6 cellular contexts compared by ENCODE assay signal in the genomic region with DNA sequence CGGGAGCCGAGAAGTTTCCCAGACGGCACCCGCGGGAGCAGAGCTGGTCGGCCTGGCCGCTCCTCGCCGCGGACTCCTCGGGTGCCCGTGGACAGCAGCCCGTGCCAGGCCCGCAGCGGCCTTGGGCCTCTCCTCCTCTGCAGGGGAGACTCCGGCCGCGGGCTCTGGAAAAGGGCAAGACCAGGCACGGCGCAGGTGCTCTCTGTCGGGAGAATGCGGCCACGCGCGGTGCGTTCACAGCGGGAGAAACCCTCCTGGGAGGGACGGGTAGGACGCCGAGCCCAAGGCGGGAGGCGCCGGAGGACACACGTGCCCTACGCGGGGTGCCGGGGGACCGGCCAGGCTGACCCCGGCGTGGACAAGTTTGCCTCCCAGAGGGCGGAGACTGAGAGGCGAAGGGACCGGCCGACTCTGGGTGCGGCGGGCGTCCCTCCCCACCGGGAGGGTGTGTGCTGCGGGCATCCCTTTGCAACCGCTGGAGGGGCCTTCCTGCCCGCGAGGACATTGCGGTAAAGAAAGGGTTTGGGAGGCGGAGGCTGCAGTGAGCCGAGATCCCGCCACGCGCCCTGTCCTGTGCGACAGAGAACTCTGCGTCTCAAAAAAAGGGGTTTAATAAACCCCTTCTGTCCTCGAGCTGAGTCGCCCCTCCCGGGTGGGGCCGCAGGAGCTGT. TPM values are rescaled to one million over a fixed set of nuclear protein-coding genes. Genes with fewer than 3 reads are reported as not detected.
A peak's percentile ranks its signal among the peaks of the same experiment; 100 is the strongest.
DNase-seq lines count a peak whose midpoint lies in the region; ATAC-seq and TF ChIP-seq lines count a peak whose summit lies in the region.

No MANE protein-coding gene starts in this region.

- peaks cover 29% of the 10 kb centered on the region for H4K20me1 ChIP-seq in smooth muscle cell (ENCODE audit: low read depth)

- H3K9me3 ChIP-seq in RWPE2 (ENCODE audit: severe bottlenecking) (no peaks in the 10 kb centered on the region), smooth muscle cell (replicated peaks; ENCODE audit: low read depth) (no peaks in the 10 kb centered on the region)

- DNase-seq in RWPE2 (ENCODE audit: low spot score), result peak; percentile 60
- no peak for DNase-seq in fibroblast of pulmonary artery (ENCODE audit: low read depth)
- no peak for DNase-seq in smooth muscle cell (lab: John Stamatoyannopoulos, UW; ENCODE audit: unreplicated experiment)
- no peak for DNase-seq in HUDEP-2 (lab: John Stamatoyannopoulos, UW; ENCODE audit: unreplicated experiment in 76 of 76)

- H3K4me1 ChIP-seq in RWPE2 (ENCODE audit: insufficient read depth, poor library complexity, severe bottlenecking), result peaks cover 20% of the 10 kb centered on the region
- H3K4me1 ChIP-seq in smooth muscle cell (ENCODE audit: low read depth), result peaks cover 43% of the 10 kb centered on the region

- H3K27ac ChIP-seq in RWPE2 (ENCODE audit: poor library complexity, severe bottlenecking), result no peak overlapping the region
- peak overlapping the region; percentile 11 for H3K27ac ChIP-seq in smooth muscle cell (ENCODE audit: low read depth)

- peaks cover 48% of the 10 kb centered on the region for H3K79me2 ChIP-seq in smooth muscle cell (ENCODE audit: low read depth)

- H3K27me3 ChIP-seq in RWPE2 (ENCODE audit: insufficient read depth, poor library complexity, severe bottlenecking) (no peaks in the 10 kb centered on the region), smooth muscle cell (ENCODE audit: low read depth) (peaks cover 8% of the 10 kb centered on the region)

- 6% methylated on average over 59 of the region's 64 CpGs for WGBS in smooth muscle cell (ENCODE audit: low lambda C conversion rate)

- H3K36me3 ChIP-seq in RWPE2 (ENCODE audit: low read depth) (peaks cover 17% of the 10 kb centered on the region), smooth muscle cell (ENCODE audit: low read depth) (no peaks in the 10 kb centered on the region)

- H3K4me3 ChIP-seq in RWPE2 (ENCODE audit: severe bottlenecking) (peak overlapping the region; percentile 48), fibroblast of pulmonary artery (replicated peaks; ENCODE audit: low read depth, low read length) (peak overlapping the region; percentile 81), smooth muscle cell (peak overlapping the region; percentile 66)

- H2AFZ ChIP-seq in smooth muscle cell (ENCODE audit: low read depth), result no peak overlapping the region

- ATAC-seq in RWPE2 (ENCODE audit: low read depth), result no peak
- no peak for ATAC-seq in HG02970 (IDR thresholded peaks at IDR 0.05; ENCODE audit: low FRiP score, unreplicated experiment)
- no peak for ATAC-seq in HG02885 (IDR thresholded peaks at IDR 0.05; ENCODE audit: poor library complexity, unreplicated experiment)

- no peaks in the 10 kb centered on the region for H3F3A ChIP-seq in smooth muscle cell (ENCODE audit: low read depth)

- peak overlapping the region; percentile 16 for H3K9ac ChIP-seq in smooth muscle cell (ENCODE audit: low read depth)

- TF ChIP-seq CTCF in RWPE2 (IDR thresholded peaks at IDR 0.05; ENCODE audit: poor library complexity, severe bottlenecking), result no peak
- TF ChIP-seq CTCF in fibroblast of pulmonary artery (IDR thresholded peaks at IDR 0.05; ENCODE audit: low read length, missing control alignments), result no peak
- TF ChIP-seq CTCF in smooth muscle cell (IDR thresholded peaks at IDR 0.05; ENCODE audit: borderline replicate concordance, insufficient read depth, poor library complexity, severe bottlenecking), result no peak

- H3K4me2 ChIP-seq in smooth muscle cell, result peak overlapping the region; percentile 96

RNA-seq across cellular contexts. Expression of a gene that starts 2.3 kb away (rescaled TPM):
- total RNA-seq in smooth muscle cell, result 355 TPM in 2 replicates
- 599 and 726 TPM in 2 replicates for polyA plus RNA-seq in smooth muscle cell

RNA-seq across cellular contexts. Expression of a gene that starts 4.5 kb away (rescaled TPM):
- 392 and 393 TPM in 2 replicates for total RNA-seq in smooth muscle cell
- 3,295 and 4,132 TPM in 2 replicates for polyA plus RNA-seq in smooth muscle cell

RNA-seq across cellular contexts. Expression of a gene that starts 8.6 kb away (rescaled TPM):
- total RNA-seq in smooth muscle cell, result 210 and 211 TPM in 2 replicates
- polyA plus RNA-seq in smooth muscle cell, result 1,227 and 1,486 TPM in 2 replicates

RNA-seq across cellular contexts. Expression of a gene that starts 16.8 kb away (rescaled TPM):
- total RNA-seq in smooth muscle cell, result not detected in 2 replicates
- polyA plus RNA-seq in smooth muscle cell, result not detected in 2 replicates

RNA-seq across cellular contexts. Expression of a gene that starts 27.2 kb away (rescaled TPM):
- 8.6 and 18.2 TPM in 2 replicates for total RNA-seq in smooth muscle cell
- polyA plus RNA-seq in smooth muscle cell, result 16.6 and 24.3 TPM in 2 replicates
